16 cellular contexts compared by ENCODE assay signal in the genomic region with DNA sequence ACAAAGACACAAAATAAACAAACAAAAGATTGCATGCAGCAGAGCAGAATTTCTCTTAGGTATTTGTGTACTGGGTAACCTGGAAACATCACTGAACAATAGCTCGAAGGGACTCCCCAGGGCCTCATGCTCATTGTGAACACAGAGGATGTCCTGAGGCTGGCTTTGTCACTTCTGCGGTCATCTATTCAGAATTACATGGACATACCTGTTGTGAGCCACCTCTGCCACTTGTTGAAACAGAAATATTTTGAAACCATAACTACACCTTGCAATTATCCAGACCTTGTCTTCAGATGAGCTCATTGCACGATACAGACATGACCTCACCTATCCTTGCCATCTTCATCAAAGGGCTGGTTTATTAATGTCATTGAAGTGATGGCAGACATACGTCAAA. TPM values are rescaled to one million over a fixed set of nuclear protein-coding genes. Genes with fewer than 3 reads are reported as not detected.
DNase-seq lines count a peak whose midpoint lies in the region; ATAC-seq and TF ChIP-seq lines count a peak whose summit lies in the region.
"Had no signal": no experiment of that assay in that cellular context is flagged by ENCODE, and none has a peak within 500 bp of the region (broad histone marks: within the 10 kb centered on the region; RNA-seq: fewer than 3 reads in every experiment).

No MANE protein-coding gene starts in this region.

- H3K4me1 ChIP-seq in mammary epithelial cell (ENCODE audit: insufficient read depth, low read length) (peaks cover 8% of the 10 kb centered on the region), breast epithelium (no peaks in the 10 kb centered on the region), Karpas-422 (ENCODE audit: low read length) (no peaks in the 10 kb centered on the region)
- H3K4me1 ChIP-seq: BE2C had no signal

- ATAC-seq in activated CD8-positive, alpha-beta memory T cell treated with anti-CD3 and anti-CD28 coated beads, Interleukin-2, amount 10 ng/mL, durations not matched to agents 7 days and 5 days = no peak

- H3K4me2 ChIP-seq in mammary epithelial cell (ENCODE audit: insufficient read depth, low read depth, low read length) (no peak overlapping the region), Karpas-422 (ENCODE audit: low read depth, low read length, poor library complexity, severe bottlenecking) (no peak overlapping the region)
- H3K4me2 ChIP-seq: SK-N-SH had no signal

- H3K9me3 ChIP-seq in mammary epithelial cell (replicated peaks; ENCODE audit: insufficient read depth, low read length) (no peaks in the 10 kb centered on the region), breast epithelium (no peaks in the 10 kb centered on the region), Karpas-422 (ENCODE audit: low read length) (no peaks in the 10 kb centered on the region)
- H3K9me3 ChIP-seq: BE2C, SK-N-SH had no signal

- CTCF ChIA-PET in mammary epithelial cell (lab: Charles Lee; ENCODE audit: low non-redundant PET) = no interaction called here
- CTCF ChIA-PET in activated CD8-positive, alpha-beta memory T cell treated with anti-CD3 and anti-CD28 coated beads, Interleukin-2, amount 10 ng/mL, durations not matched to agents 7 days and 5 days (lab: Charles Lee) = interaction anchor here (1.1 kb wide), 1 partner anchor 10 kb away, joined by 3 read pairs; no protein-coding TSS in a partner anchor

- no peak overlapping the region for H2AFZ ChIP-seq in mammary epithelial cell (ENCODE audit: low read depth, low read length)
- H2AFZ ChIP-seq in Karpas-422 (ENCODE audit: low read length) = no peak overlapping the region

- H3K27me3 Mint-ChIP-seq in activated CD8-positive, alpha-beta memory T cell treated with anti-CD3 and anti-CD28 coated beads, Interleukin-2, amount 10 ng/mL, durations not matched to agents 7 days and 5 days = peaks cover 9% of the 10 kb centered on the region
- H3K27me3 Mint-ChIP-seq: CD4-positive, alpha-beta memory T cell had no signal

- no peak for TF ChIP-seq CTCF in mammary epithelial cell (conservative IDR thresholded peaks at IDR 0.05 in 1 of 2, IDR thresholded peaks at IDR 0.05 in 1 of 2; ENCODE audit: extremely low read depth in 1 of 2, insufficient read depth in 1 of 2, low read depth in 1 of 2, low read length in 2 of 2)
- TF ChIP-seq CTCF in breast epithelium (IDR thresholded peaks at IDR 0.05) = no peak
- no peak for TF ChIP-seq CTCF in epithelial cell of esophagus (IDR thresholded peaks at IDR 0.05; ENCODE audit: insufficient read depth, low read depth, low read length, missing control alignments)

- no peak overlapping the region for H3K4me3 ChIP-seq in mammary epithelial cell (replicated peaks in 1 of 3; ENCODE audit: insufficient read depth in 1 of 3, low read depth in 2 of 3, low read length in 3 of 3)
- H3K4me3 ChIP-seq in breast epithelium = no peak overlapping the region
- no peak overlapping the region for H3K4me3 ChIP-seq in epithelial cell of esophagus (ENCODE audit: low read length)
- no peak overlapping the region for H3K4me3 ChIP-seq in Karpas-422 (ENCODE audit: low read length)

- H4K20me1 ChIP-seq in mammary epithelial cell (ENCODE audit: insufficient read depth, low read length) (no peaks in the 10 kb centered on the region), Karpas-422 (ENCODE audit: insufficient read depth, low read depth, low read length) (no peaks in the 10 kb centered on the region)

- no peaks in the 10 kb centered on the region for H3K4me1 Mint-ChIP-seq in activated CD8-positive, alpha-beta memory T cell treated with anti-CD3 and anti-CD28 coated beads, Interleukin-2, amount 10 ng/mL, durations not matched to agents 7 days and 5 days
- H3K4me1 Mint-ChIP-seq: CD4-positive, alpha-beta memory T cell had no signal

- H3K9me2 ChIP-seq in Karpas-422 (replicated peaks; ENCODE audit: insufficient read depth, low read length) = no peaks in the 10 kb centered on the region
- H3K9me2 ChIP-seq: SK-N-SH had no signal

- H3K36me3 ChIP-seq in mammary epithelial cell (ENCODE audit: insufficient read depth, low read length) (no peaks in the 10 kb centered on the region), breast epithelium (no peaks in the 10 kb centered on the region), Karpas-422 (ENCODE audit: insufficient read depth, low read length) (no peaks in the 10 kb centered on the region)
- H3K36me3 ChIP-seq: BE2C had no signal

- intact Hi-C loops in mammary epithelial cell (cut with micrococcal nuclease) = loop anchor here (10.0 kb wide), 2 partner anchors 574 to 1034 kb away; no protein-coding TSS in a partner anchor
- intact Hi-C loops in breast epithelium (cut with DNase I; ENCODE audit: low total_unique reads) = no loop called here

- H3K36me3 Mint-ChIP-seq in activated CD8-positive, alpha-beta memory T cell treated with anti-CD3 and anti-CD28 coated beads, Interleukin-2, amount 10 ng/mL, durations not matched to agents 7 days and 5 days = no peaks in the 10 kb centered on the region
- H3K36me3 Mint-ChIP-seq: CD4-positive, alpha-beta memory T cell had no signal

- H3K9ac ChIP-seq in mammary epithelial cell (ENCODE audit: insufficient read depth, low read length) (no peak overlapping the region), Karpas-422 (ENCODE audit: low read length) (no peak overlapping the region)
- H3K9ac ChIP-seq: SK-N-SH had no signal

- H3K27ac ChIP-seq in mammary epithelial cell (ENCODE audit: insufficient read depth, low read depth, low read length) (no peak overlapping the region), breast epithelium (no peak overlapping the region), Karpas-422 (ENCODE audit: low read length) (no peak overlapping the region)

- 5% methylated on average over 4 of the region's 4 CpGs for WGBS in mammary epithelial cell (ENCODE audit: low coverage, missing lambda C conversion rate)

- no peak overlapping the region for H3K4me3 Mint-ChIP-seq in activated CD8-positive, alpha-beta memory T cell treated with anti-CD3 and anti-CD28 coated beads, Interleukin-2, amount 10 ng/mL, durations not matched to agents 7 days and 5 days
- H3K4me3 Mint-ChIP-seq: CD4-positive, alpha-beta memory T cell; H9 had no signal

- no TSS peak for BruUV-seq in mammary epithelial cell (replicated peaks; lab: Mats Ljungman, UMichigan)

- dilution Hi-C loops in mammary epithelial cell (cut with HindIII; ENCODE audit: low sequenced_read_pairs) = loop anchor here (10.0 kb wide), 1 partner anchor 464 kb away; no protein-coding TSS in a partner anchor

- H3K9me3 Mint-ChIP-seq in activated CD8-positive, alpha-beta memory T cell treated with anti-CD3 and anti-CD28 coated beads, Interleukin-2, amount 10 ng/mL, durations not matched to agents 7 days and 5 days (ENCODE audit: low read depth) = peaks cover 3% of the 10 kb centered on the region

- no peaks in the 10 kb centered on the region for H3K27me3 ChIP-seq in mammary epithelial cell (ENCODE audit: insufficient read depth, low read length)
- no peaks in the 10 kb centered on the region for H3K27me3 ChIP-seq in breast epithelium
- no peaks in the 10 kb centered on the region for H3K27me3 ChIP-seq in Karpas-422 (ENCODE audit: low read length)
- H3K27me3 ChIP-seq: BE2C had no signal

- in situ Hi-C loops in mammary epithelial cell (cut with MboI; ENCODE audit: low sequenced_read_pairs in 2 of 2) = loop anchor here (10.0 to 25.0 kb wide), 3 partner anchors 66 to 427 kb away; no protein-coding TSS in a partner anchor

- DNase-seq in mammary epithelial cell (peak; percentile 85), breast epithelium (ENCODE audit: low spot score in 2 of 2) (no peak), NCI-H748 treated with DMSO at 0.1 percent for 48 hours (lab: John Stamatoyannopoulos, UW) (peak; percentile 24), epithelial cell of esophagus (ENCODE audit: low read depth) (peak; percentile 66), Karpas-422 (no peak)
- no peak for DNase-seq in activated CD8-positive, alpha-beta memory T cell treated with anti-CD3 and anti-CD28 coated beads, Interleukin-2, amount 10 ng/mL, durations not matched to agents 7 days and 5 days
- no peak for DNase-seq in activated effector memory CD4-positive, alpha-beta T cell treated with anti-CD3 and anti-CD28 coated beads, Interleukin-2, amount 50 U/mL, for 16 hours
- DNase-seq: ACHN; BE2C; CD4-positive, alpha-beta memory T cell; DMS 273 treated with DMSO at 0.1 percent for 48 hours; H9; NCI-H1694; NCI-H524; SK-N-SH; T-helper 1 cell had no signal

- H3K79me2 ChIP-seq in mammary epithelial cell (ENCODE audit: insufficient read depth, low read length) (no peaks in the 10 kb centered on the region), Karpas-422 (ENCODE audit: low read length) (no peaks in the 10 kb centered on the region)

- TF ChIP-seq POLR2A in breast epithelium (IDR thresholded peaks at IDR 0.05) = no peak

- no peak overlapping the region for H3K27ac Mint-ChIP-seq in activated CD8-positive, alpha-beta memory T cell treated with anti-CD3 and anti-CD28 coated beads, Interleukin-2, amount 10 ng/mL, durations not matched to agents 7 days and 5 days
- H3K27ac Mint-ChIP-seq: CD4-positive, alpha-beta memory T cell had no signal

RNA-seq across cellular contexts. Expression of gene CREG2, which starts 23.4 kb away (rescaled TPM):
- total RNA-seq in mammary epithelial cell (1 to 10 TPM in 1 of 2 donors, under 1 TPM in 1; under 0.01 to 1.4 TPM), breast epithelium (under 1 TPM in 1 of 3 donors, not detected in 2; under 0.01 TPM)
- 3.6 TPM for polyA plus RNA-seq in mammary epithelial cell
- polyA minus RNA-seq in mammary epithelial cell = not detected
- not detected for total RNA-seq in activated CD8-positive, alpha-beta memory T cell treated with anti-CD3 and anti-CD28 coated beads, Interleukin-2, amount 10 ng/mL, durations not matched to agents 7 days and 5 days
- not detected in 2 replicates for total RNA-seq in Karpas-422 (2014; rRNA removed; shearing (Covaris generic); ENCODE audit: low replicate concordance)
- total RNA-seq: CD4-positive, alpha-beta memory T cell had no signal

Comparison
In these comparisons a context has a peak if more than half of its experiments do, and no peak if none do; other contexts are left out.
1. DNase-seq: peak in mammary epithelial cell (single experiment), NCI-H748 treated with DMSO at 0.1 percent for 48 hours (single experiment) and epithelial cell of esophagus (single experiment); none in breast epithelium (0 of 2), activated CD8-positive, alpha-beta memory T cell treated with anti-CD3 and anti-CD28 coated beads, Interleukin-2, amount 10 ng/mL, durations not matched to agents 7 days and 5 days (single experiment), Karpas-422 (single experiment) and activated effector memory CD4-positive, alpha-beta T cell treated with anti-CD3 and anti-CD28 coated beads, Interleukin-2, amount 50 U/mL, for 16 hours (single experiment).